ENCODE assay signal across 8 cellular contexts in genomic region chr19:12665646-12666304, GRCh38. TPM values are rescaled to one million over a fixed set of nuclear protein-coding genes. Genes with fewer than 3 reads are reported as not detected.
DNase-seq lines count a peak whose midpoint lies in the region; ATAC-seq, FAIRE-seq and TF ChIP-seq lines count a peak whose summit lies in the region.

No MANE protein-coding gene starts in this region.

- DNase-seq in MG63 (no peak), cardiac fibroblast (ENCODE audit: low read depth in 2 of 2) (no peak), retina (no peak), H54 (ENCODE audit: insufficient read length, low spot score) (no peak)

- no peak for TF ChIP-seq POLR2A in H54 (IDR thresholded peaks at IDR 0.05; ENCODE audit: low read depth, low read length)

- peaks cover 47 to 52% (median 50%) of the 10 kb centered on the region in 10 experiments for H3K4me1 ChIP-seq in BLaER1 treated with 17β-estradiol and CSF1 and Interleukin-3, amounts not matched to agents 10 nM and 100 nM
- peaks cover 19 to 43% of the 10 kb centered on the region in 2 donors for H3K4me1 ChIP-seq in muscle layer of duodenum (ENCODE audit: control insufficient read depth in 1 of 2, insufficient read depth in 2 of 2, low read length in 2 of 2)

- no peaks in the 10 kb centered on the region for H3K27me3 ChIP-seq in BLaER1 treated with 17β-estradiol and CSF1 and Interleukin-3, amounts not matched to agents 10 nM and 100 nM
- H3K27me3 ChIP-seq in MG63 = no peaks in the 10 kb centered on the region
- H3K27me3 ChIP-seq in muscle layer of duodenum (ENCODE audit: low read depth, low read length) = no peaks in the 10 kb centered on the region

- TF ChIP-seq CTCF in cardiac fibroblast (IDR thresholded peaks at IDR 0.05; ENCODE audit: low read depth, low read length) = no peak

- H3K4me2 ChIP-seq in BLaER1 treated with 17β-estradiol and CSF1 and Interleukin-3, amounts not matched to agents 10 nM and 100 nM = peak overlapping the region; percentile 96 to 100 (median 99)

- H4K20me1 ChIP-seq in BLaER1 treated with 17β-estradiol and CSF1 and Interleukin-3, amounts not matched to agents 10 nM and 100 nM = peaks cover 0 to 25% (median 7%) of the 10 kb centered on the region in 11 experiments; a peak in 9 of 22 replicates

- H3K36me3 ChIP-seq in BLaER1 treated with 17β-estradiol and CSF1 and Interleukin-3, amounts not matched to agents 10 nM and 100 nM = peaks cover 42 to 59% (median 53%) of the 10 kb centered on the region in 11 experiments
- peaks cover 57% of the 10 kb centered on the region for H3K36me3 ChIP-seq in MG63
- H3K36me3 ChIP-seq in muscle layer of duodenum (ENCODE audit: control insufficient read depth in 1 of 2, insufficient read depth in 2 of 2, low read length in 2 of 2) = peaks cover 15 to 33% of the 10 kb centered on the region in 2 donors

- peak overlapping the region; percentile 50 to 99 (median 82) for H3K27ac ChIP-seq in BLaER1 treated with 17β-estradiol and CSF1 and Interleukin-3, amounts not matched to agents 10 nM and 100 nM
- peak overlapping the region; percentile 63 for H3K27ac ChIP-seq in muscle layer of duodenum (ENCODE audit: low read length)

- peak overlapping the region; percentile 84 to 99 (median 95) for H3K9ac ChIP-seq in BLaER1 treated with 17β-estradiol and CSF1 and Interleukin-3, amounts not matched to agents 10 nM and 100 nM

- H3K4me3 ChIP-seq in BLaER1 treated with 17β-estradiol and CSF1 and Interleukin-3, amounts not matched to agents 10 nM and 100 nM = peak overlapping the region; percentile 75 to 96 (median 88)
- peak overlapping the region; percentile 79 for H3K4me3 ChIP-seq in MG63
- H3K4me3 ChIP-seq in cardiac fibroblast (replicated peaks in 1 of 2; ENCODE audit: low read depth in 2 of 2, low read length in 2 of 2) = peak overlapping the region; percentile 80 to 88
- H3K4me3 ChIP-seq in muscle layer of duodenum (ENCODE audit: low read depth in 1 of 2, low read length in 2 of 2) = peak overlapping the region; percentile 94 to 97

- no peaks in the 10 kb centered on the region for H3K9me3 ChIP-seq in BLaER1 treated with 17β-estradiol and CSF1 and Interleukin-3, amounts not matched to agents 10 nM and 100 nM (replicated peaks in 1 of 11)
- H3K9me3 ChIP-seq in MG63 (no peaks in the 10 kb centered on the region), muscle layer of duodenum (ENCODE audit: control insufficient read depth in 1 of 2, low read length in 2 of 2) (no peaks in the 10 kb centered on the region)

- ATAC-seq in HG03159 (IDR thresholded peaks at IDR 0.05; ENCODE audit: unreplicated experiment) (no peak), GM21737 (IDR thresholded peaks at IDR 0.05; ENCODE audit: unreplicated experiment) (no peak)

- no peak for FAIRE-seq in H54 (lab: Jason Lieb, UNC)

RNA-seq across cellular contexts. Expression of gene MAN2B1, which starts 0.8 kb away (rescaled TPM):
- total RNA-seq in MG63 (2014; rRNA removed; shearing (Covaris generic); ENCODE audit: low replicate concordance) = 37.5 and 91.0 TPM in 2 replicates

RNA-seq across cellular contexts. Expression of gene WDR83, which starts 0.8 kb away (rescaled TPM):
- total RNA-seq in MG63 (2014; rRNA removed; shearing (Covaris generic); ENCODE audit: low replicate concordance) = 9.9 and 18.8 TPM in 2 replicates

RNA-seq across cellular contexts. Expression of gene DHPS, which starts 15.9 kb away (rescaled TPM):
- total RNA-seq in MG63 (2014; rRNA removed; shearing (Covaris generic); ENCODE audit: low replicate concordance) = 127 and 140 TPM in 2 replicates

RNA-seq across cellular contexts. Expression of gene GNG14, which starts 22.0 kb away (rescaled TPM):
- not detected in 2 replicates for total RNA-seq in MG63 (2014; rRNA removed; shearing (Covaris generic); ENCODE audit: low replicate concordance)

RNA-seq across cellular contexts. Expression of gene FBXW9, which starts 30.7 kb away (rescaled TPM):
- 31.3 and 46.1 TPM in 2 replicates for total RNA-seq in MG63 (2014; rRNA removed; shearing (Covaris generic); ENCODE audit: low replicate concordance)
